In the genomic region with DNA sequence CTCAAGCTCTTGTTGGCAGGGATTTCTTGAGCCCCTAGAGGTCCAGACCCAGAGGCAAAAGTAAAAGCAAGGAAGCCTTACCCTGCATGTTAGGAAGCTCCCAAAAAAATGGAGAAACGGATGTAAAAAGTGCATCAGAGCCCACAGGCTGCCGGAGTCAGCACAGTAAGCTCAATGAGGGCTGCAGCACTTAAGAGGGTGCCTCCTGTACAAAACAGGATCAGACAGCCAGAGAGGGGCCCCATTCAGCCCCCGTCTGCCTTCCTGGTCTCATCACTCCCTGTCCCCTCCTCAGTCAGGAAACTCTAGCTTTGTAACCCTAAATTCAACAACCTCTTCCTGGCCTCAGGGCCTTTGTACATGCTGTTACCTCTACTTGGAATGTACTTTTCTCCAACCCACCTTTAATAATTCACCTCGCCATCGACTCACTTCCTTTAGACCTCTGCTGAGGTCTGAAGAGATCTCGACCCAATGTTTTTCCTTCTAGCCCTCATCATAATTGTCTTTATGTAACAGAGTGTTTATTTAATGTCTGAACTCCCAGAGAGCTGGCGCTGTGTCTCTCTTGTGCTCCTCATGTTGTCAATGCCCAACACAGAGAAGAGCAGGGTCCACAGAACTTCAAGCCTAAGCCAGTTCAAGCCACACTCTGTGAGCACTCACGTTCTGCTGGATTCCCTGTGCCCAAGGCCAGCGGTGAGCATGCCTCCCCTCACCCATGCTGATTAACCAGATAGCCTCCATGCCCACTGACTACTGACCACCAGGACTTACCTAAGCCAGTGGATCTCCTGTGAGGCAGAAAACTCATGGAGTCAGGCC, we compare ENCODE assay signal across 16 cellular contexts. TPM values are rescaled to one million over a fixed set of nuclear protein-coding genes. Genes with fewer than 3 reads are reported as not detected.
A peak's percentile ranks its signal among the peaks of the same experiment; 100 is the strongest.
DNase-seq lines count a peak whose midpoint lies in the region; ATAC-seq, FAIRE-seq and TF ChIP-seq lines count a peak whose summit lies in the region.
"Had no signal": no experiment of that assay in that cellular context is flagged by ENCODE, and none has a peak within 500 bp of the region (broad histone marks: within the 10 kb centered on the region; RNA-seq: fewer than 3 reads in every experiment).

No MANE protein-coding gene starts in this region.

- peak overlapping the region; percentile 4 for H3K4me2 ChIP-seq in keratinocyte (ENCODE audit: control insufficient read depth, extremely low read depth, insufficient read depth, low read depth, low read length)

- H3K4me3 ChIP-seq in keratinocyte (ENCODE audit: control insufficient read depth in 2 of 3, extremely low read depth in 1 of 3, insufficient read depth in 2 of 3, low read depth in 1 of 3, low read length in 3 of 3): no peak overlapping the region
- no peak overlapping the region for H3K4me3 ChIP-seq in transverse colon
- no peak overlapping the region for H3K4me3 ChIP-seq in Caco-2 (ENCODE audit: low read depth, low read length)
- H3K4me3 ChIP-seq in kidney (ENCODE audit: low read length in 2 of 2): no peak overlapping the region
- H3K4me3 ChIP-seq: stomach had no signal

- H3K27me3 Mint-ChIP-seq in activated T-cell treated with anti-CD3 and anti-CD28 coated beads, Interleukin-2, amount 50 U/mL, for 72 hours (ENCODE audit: low read depth): no peaks in the 10 kb centered on the region
- H3K27me3 Mint-ChIP-seq in activated CD8-positive, alpha-beta T cell treated with anti-CD3 and anti-CD28 coated beads, Interleukin-2, amount 10 ng/mL, durations not matched to agents 7 days and 5 days (ENCODE audit: low read depth): no peaks in the 10 kb centered on the region
- H3K27me3 Mint-ChIP-seq in Caco-2 (ENCODE audit: insufficient read depth, unreplicated experiment): no peaks in the 10 kb centered on the region
- H3K27me3 Mint-ChIP-seq: naive B cell had no signal

- 85 to 86% methylated on average over 6 to 9 of the region's 9 CpGs for WGBS in transverse colon (ENCODE audit: low coverage in 1 of 2), 2 donors

- H3K79me2 ChIP-seq in keratinocyte (ENCODE audit: control insufficient read depth, insufficient read depth, low read length): peaks cover 22% of the 10 kb centered on the region

- H3K9me3 ChIP-seq in keratinocyte (ENCODE audit: control insufficient read depth, low read depth, low read length) (no peaks in the 10 kb centered on the region), transverse colon (no peaks in the 10 kb centered on the region), Caco-2 (no peaks in the 10 kb centered on the region), kidney (ENCODE audit: control insufficient read depth in 1 of 2, low read length in 2 of 2) (no peaks in the 10 kb centered on the region)
- H3K9me3 ChIP-seq: stomach had no signal

- peak overlapping the region; percentile 5 to 72 for H3K4me3 Mint-ChIP-seq in activated T-cell treated with anti-CD3 and anti-CD28 coated beads, Interleukin-2, amount 50 U/mL, for 72 hours
- no peak overlapping the region for H3K4me3 Mint-ChIP-seq in activated CD8-positive, alpha-beta T cell treated with anti-CD3 and anti-CD28 coated beads, Interleukin-2, amount 10 ng/mL, durations not matched to agents 7 days and 5 days
- H3K4me3 Mint-ChIP-seq in Caco-2 (ENCODE audit: unreplicated experiment): no peak overlapping the region

- no peaks in the 10 kb centered on the region for H3K27me3 ChIP-seq in keratinocyte (ENCODE audit: control insufficient read depth, extremely low read depth, insufficient read depth, low read length)
- no peaks in the 10 kb centered on the region for H3K27me3 ChIP-seq in transverse colon
- H3K27me3 ChIP-seq in Caco-2 (replicated peaks; ENCODE audit: control insufficient read depth, insufficient read depth, low read length): no peaks in the 10 kb centered on the region
- H3K27me3 ChIP-seq: stomach had no signal

- TF ChIP-seq EP300 in transverse colon (IDR thresholded peaks at IDR 0.05; ENCODE audit: low read depth): no peak

- H3K4me1 Mint-ChIP-seq in activated T-cell treated with anti-CD3 and anti-CD28 coated beads, Interleukin-2, amount 50 U/mL, for 72 hours (ENCODE audit: low read depth): peaks cover 73% of the 10 kb centered on the region
- peaks cover 31% of the 10 kb centered on the region for H3K4me1 Mint-ChIP-seq in activated CD8-positive, alpha-beta T cell treated with anti-CD3 and anti-CD28 coated beads, Interleukin-2, amount 10 ng/mL, durations not matched to agents 7 days and 5 days (ENCODE audit: low read depth)
- peaks cover 21% of the 10 kb centered on the region for H3K4me1 Mint-ChIP-seq in Caco-2 (ENCODE audit: low read depth, unreplicated experiment)

- H3K9me1 ChIP-seq in keratinocyte (ENCODE audit: control insufficient read depth, extremely low read depth, insufficient read depth, low read length): peaks cover 3% of the 10 kb centered on the region

- dilution Hi-C loops in keratinocyte (cut with MboI; ENCODE audit: extremely low pct_ligation_motif_present, low sequenced_read_pairs): no loop called here

- H3K27ac ChIP-seq in keratinocyte (ENCODE audit: control insufficient read depth, insufficient read depth, low read length): peak overlapping the region; percentile 57
- no peak overlapping the region for H3K27ac ChIP-seq in transverse colon
- H3K27ac ChIP-seq in kidney (ENCODE audit: low read depth in 2 of 2, low read length in 2 of 2): no peak overlapping the region
- H3K27ac ChIP-seq: stomach had no signal

- H4K20me1 ChIP-seq in keratinocyte (ENCODE audit: control insufficient read depth, extremely low read depth, insufficient read depth, low read length): peaks cover 5% of the 10 kb centered on the region

- no TSS peak for BruUV-seq in Caco-2 (replicated peaks; lab: Mats Ljungman, UMichigan)

- TF ChIP-seq CTCF in keratinocyte (optimal IDR thresholded peaks at IDR 0.05 in 1 of 3, IDR thresholded peaks at IDR 0.05 in 1 of 3, conservative IDR thresholded peaks at IDR 0.05 in 1 of 3; ENCODE audit: extremely low read depth in 1 of 3, insufficient read depth in 2 of 3, low read length in 3 of 3) (no peak), transverse colon (IDR thresholded peaks at IDR 0.05) (no peak), Caco-2 (IDR thresholded peaks at IDR 0.05; ENCODE audit: insufficient read depth in 1 of 2, low read depth in 1 of 2, low read length in 1 of 2, severe bottlenecking in 1 of 2, unreplicated experiment in 1 of 2) (no peak), kidney (IDR thresholded peaks at IDR 0.05; ENCODE audit: borderline replicate concordance, extremely low read depth, insufficient read depth) (no peak)

- H3K36me3 ChIP-seq in keratinocyte (ENCODE audit: control insufficient read depth in 2 of 2, extremely low read depth in 1 of 2, insufficient read depth in 2 of 2, low read length in 2 of 2) (peaks cover 0 to 2% of the 10 kb centered on the region in 2 experiments), transverse colon (no peaks in the 10 kb centered on the region), Caco-2 (ENCODE audit: control insufficient read depth, insufficient read depth, low read length) (no peaks in the 10 kb centered on the region), kidney (ENCODE audit: control insufficient read depth in 1 of 2, insufficient read depth in 2 of 2, low read length in 2 of 2) (no peaks in the 10 kb centered on the region)
- H3K36me3 ChIP-seq: stomach had no signal

- FAIRE-seq in keratinocyte (lab: Jason Lieb, UNC): no peak
- FAIRE-seq in kidney (lab: Jason Lieb, UNC): no peak
- FAIRE-seq: G401.6 had no signal

- H3K4me1 ChIP-seq in keratinocyte (ENCODE audit: control insufficient read depth, extremely low read depth, insufficient read depth, low read length) (peaks cover 43% of the 10 kb centered on the region), transverse colon (peaks cover 5 to 22% (median 15%) of the 10 kb centered on the region in 4 donors), Caco-2 (peaks cover 17% of the 10 kb centered on the region), kidney (ENCODE audit: control insufficient read depth in 1 of 2, insufficient read depth in 1 of 2, low read depth in 1 of 2, low read length in 2 of 2) (peaks cover 9 to 14% of the 10 kb centered on the region in 2 donors)

- POLR2A ChIA-PET in activated CD8-positive, alpha-beta T cell treated with anti-CD3 and anti-CD28 coated beads, Interleukin-2, amount 10 ng/mL, durations not matched to agents 7 days and 5 days (lab: Charles Lee): interaction anchor here (0.7 to 15.3 kb wide), 3 partner anchors 21 to 123 kb away, joined by 4 to 343 read pairs (median 5); no protein-coding TSS in a partner anchor
- POLR2A ChIA-PET in Caco-2 (lab: Charles Lee): interaction anchor here (0.7 kb wide), 1 partner anchor 206 kb away, joined by 3 read pairs; a partner anchor contains a TSS

- intact Hi-C loops in transverse colon (cut with DNase I; ENCODE audit: low total_unique reads) (no loop called here), Caco-2 (cut with micrococcal nuclease; ENCODE audit: unreplicated experiment) (loop anchor here (1.0 to 10.0 kb wide), 4 partner anchors 60 to 206 kb away; a partner anchor contains a TSS), kidney (cut with DNase I) (no loop called here)

- H3K9ac ChIP-seq in keratinocyte (ENCODE audit: control insufficient read depth, extremely low read depth, insufficient read depth, low read length) (peak overlapping the region; percentile 5), kidney (ENCODE audit: low read length in 2 of 2) (no peak overlapping the region)

- DNase-seq in activated T-cell treated with anti-CD3 and anti-CD28 coated beads, Interleukin-2, amount 50 U/mL, for 72 hours: no peak
- no peak for DNase-seq in activated T-cell treated with anti-CD3 and anti-CD28 coated beads, Interleukin-2, amount 50 U/mL, for 48 hours
- no peak for DNase-seq in activated CD8-positive, alpha-beta T cell treated with anti-CD3 and anti-CD28 coated beads, Interleukin-2, amount 10 ng/mL, durations not matched to agents 7 days and 5 days
- DNase-seq in keratinocyte (ENCODE audit: low read depth, low spot score): no peak
- peak; percentile 3 for DNase-seq in transverse colon
- no peak for DNase-seq in Caco-2
- no peak for DNase-seq in GF-D8 (lab: John Stamatoyannopoulos, UW)
- no peak for DNase-seq in kidney
- DNase-seq: cerebellar nuclear complex, foreskin melanocyte, NCI-H2227 treated with DMSO at 0.1 percent for 48 hours had no signal

- CTCF ChIA-PET in activated CD8-positive, alpha-beta T cell treated with anti-CD3 and anti-CD28 coated beads, Interleukin-2, amount 10 ng/mL, durations not matched to agents 7 days and 5 days (lab: Charles Lee): interaction anchor here (0.5 to 16.0 kb wide), 56 partner anchors 9 to 294 kb away, joined by 3 to 347 read pairs (median 6); a partner anchor contains a TSS
- CTCF ChIA-PET in Caco-2 (lab: Charles Lee): interaction anchor here (0.6 to 4.0 kb wide), 31 partner anchors 8 to 276 kb away, joined by 3 to 83 read pairs (median 5); a partner anchor contains a TSS

- TF ChIP-seq POLR2A in transverse colon (IDR thresholded peaks at IDR 0.05): no peak

- ATAC-seq in activated T-cell treated with anti-CD3 and anti-CD28 coated beads, Interleukin-2, amount 50 U/mL, for 72 hours (replicated peaks in 1 of 2): no peak
- no peak for ATAC-seq in activated CD8-positive, alpha-beta T cell treated with anti-CD3 and anti-CD28 coated beads, Interleukin-2, amount 10 ng/mL, durations not matched to agents 7 days and 5 days
- ATAC-seq: activated T-cell treated with anti-CD3 and anti-CD28 coated beads, Interleukin-2, amount 50 U/mL, for 4 hours had no signal

- H3K9me3 Mint-ChIP-seq in activated T-cell treated with anti-CD3 and anti-CD28 coated beads, Interleukin-2, amount 50 U/mL, for 72 hours: no peaks in the 10 kb centered on the region
- H3K9me3 Mint-ChIP-seq in activated CD8-positive, alpha-beta T cell treated with anti-CD3 and anti-CD28 coated beads, Interleukin-2, amount 10 ng/mL, durations not matched to agents 7 days and 5 days (ENCODE audit: insufficient read depth): no peaks in the 10 kb centered on the region
- H3K9me3 Mint-ChIP-seq in Caco-2 (ENCODE audit: unreplicated experiment): no peaks in the 10 kb centered on the region
- H3K9me3 Mint-ChIP-seq: activated T-cell treated with anti-CD3 and anti-CD28 coated beads, Interleukin-2, amount 50 U/mL, for 4 hours; endodermal cell; naive B cell had no signal

- in situ Hi-C loops in transverse colon (cut with MboI; ENCODE audit: low pct_ligation_motif_present in 1 of 4, low pct_unique_long_range_greater_than_20kb in 1 of 4, low sequenced_read_pairs in 3 of 4): no loop called here

- no peak overlapping the region for H2AFZ ChIP-seq in keratinocyte (ENCODE audit: control insufficient read depth, low read length)

- peak overlapping the region; percentile 26 for H3K27ac Mint-ChIP-seq in activated T-cell treated with anti-CD3 and anti-CD28 coated beads, Interleukin-2, amount 50 U/mL, for 72 hours
- H3K27ac Mint-ChIP-seq in activated CD8-positive, alpha-beta T cell treated with anti-CD3 and anti-CD28 coated beads, Interleukin-2, amount 10 ng/mL, durations not matched to agents 7 days and 5 days: peak overlapping the region; percentile 7
- H3K27ac Mint-ChIP-seq in Caco-2 (ENCODE audit: unreplicated experiment): no peak overlapping the region

- no peaks in the 10 kb centered on the region for H3K36me3 Mint-ChIP-seq in activated T-cell treated with anti-CD3 and anti-CD28 coated beads, Interleukin-2, amount 50 U/mL, for 72 hours (ENCODE audit: insufficient read depth in 2 of 2)
- H3K36me3 Mint-ChIP-seq in activated CD8-positive, alpha-beta T cell treated with anti-CD3 and anti-CD28 coated beads, Interleukin-2, amount 10 ng/mL, durations not matched to agents 7 days and 5 days (ENCODE audit: low read depth): peaks cover 18% of the 10 kb centered on the region
- peaks cover 67% of the 10 kb centered on the region for H3K36me3 Mint-ChIP-seq in Caco-2 (ENCODE audit: insufficient read depth, unreplicated experiment)

RNA-seq across cellular contexts. Expression of a gene that starts 2.8 kb away (rescaled TPM):
- total RNA-seq in activated T-cell treated with anti-CD3 and anti-CD28 coated beads, Interleukin-2, amount 50 U/mL, for 72 hours: 100 to 1,000 TPM; 177 to 221 TPM
- 100 to 1,000 TPM; 395 to 406 TPM for total RNA-seq in activated CD8-positive, alpha-beta T cell treated with anti-CD3 and anti-CD28 coated beads, Interleukin-2, amount 10 ng/mL, durations not matched to agents 7 days and 5 days
- 38.4 to 54.1 TPM (median 41.5 TPM) in 3 replicates for polyA plus RNA-seq in keratinocyte
- 10.7 TPM for polyA plus RNA-seq in keratinocyte (2011; ENCODE audit: low read depth)
- polyA plus RNA-seq in keratinocyte (2011; cell fraction: cytosol; rRNA removed): 23.0 and 28.7 TPM in 2 replicates
- polyA plus RNA-seq in keratinocyte (2011; cell fraction: nucleus; rRNA removed): 196 and 248 TPM in 2 replicates
- polyA plus RNA-seq in keratinocyte (2012; ENCODE audit: low replicate concordance): 25.4 and 40.6 TPM in 2 replicates
- polyA minus RNA-seq in keratinocyte: 75.0 to 143 TPM (median 82.5 TPM) in 3 replicates
- polyA minus RNA-seq in keratinocyte (2011; cell fraction: cytosol; rRNA and poly(A)+ RNA removed): 36.3 TPM
- 83.8 and 89.8 TPM in 2 replicates for polyA minus RNA-seq in keratinocyte (2011; cell fraction: nucleus; rRNA and poly(A)+ RNA removed)
- total RNA-seq in transverse colon: 100 to 1,000 TPM in 3 of 4 donors, 10 to 100 TPM in 1; 82.7 to 377 (median 155) TPM
- 196 and 205 TPM in 2 replicates for total RNA-seq in Caco-2 (2022)
- 117 TPM for total RNA-seq in kidney
- polyA plus RNA-seq in kidney (ENCODE audit: insufficient read depth, low read depth, low replicate concordance): 12.5 TPM

Comparison
In these comparisons a context has a peak if more than half of its experiments do, and no peak if none do; other contexts are left out.
1. H3K4me3 Mint-ChIP-seq: peak in activated T-cell treated with anti-CD3 and anti-CD28 coated beads, Interleukin-2, amount 50 U/mL, for 72 hours (2 of 2); none in activated CD8-positive, alpha-beta T cell treated with anti-CD3 and anti-CD28 coated beads, Interleukin-2, amount 10 ng/mL, durations not matched to agents 7 days and 5 days (single experiment) and Caco-2 (single experiment).